In the genomic region with DNA sequence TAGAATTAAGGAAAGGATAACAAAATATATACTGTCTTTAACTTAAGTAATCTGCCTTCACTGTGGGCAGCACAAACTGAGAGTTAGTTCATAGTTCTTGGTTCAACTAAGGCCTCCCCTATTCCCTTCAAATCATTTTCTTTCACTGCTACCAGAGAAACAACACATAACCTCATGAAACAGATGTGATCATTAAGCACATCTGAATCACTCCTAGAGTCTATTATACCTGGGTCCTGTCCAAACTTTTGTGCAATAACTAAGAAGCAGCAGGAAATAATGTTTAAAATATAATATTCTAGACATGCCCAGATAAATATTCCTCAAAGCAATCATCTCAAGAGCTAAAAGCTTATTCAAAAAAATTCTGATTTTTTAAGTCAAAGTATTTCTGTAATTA, we compare ENCODE assay signal across 20 cellular contexts.
DNase-seq lines count a peak whose midpoint lies in the region; ATAC-seq and TF ChIP-seq lines count a peak whose summit lies in the region.
"Had no signal": no experiment of that assay in that cellular context is flagged by ENCODE, and none has a peak within 500 bp of the region (broad histone marks: within the 10 kb centered on the region; RNA-seq: fewer than 3 reads in every experiment).

No MANE protein-coding gene starts in this region.

- no peak for TF ChIP-seq CTCF in mammary epithelial cell (conservative IDR thresholded peaks at IDR 0.05 in 1 of 2, IDR thresholded peaks at IDR 0.05 in 1 of 2; ENCODE audit: extremely low read depth in 1 of 2, insufficient read depth in 1 of 2, low read depth in 1 of 2, low read length in 2 of 2)
- no peak for TF ChIP-seq CTCF in vagina (IDR thresholded peaks at IDR 0.05)

- no peak for DNase-seq in activated naive CD8-positive, alpha-beta T cell treated with anti-CD3 and anti-CD28 coated beads, Interleukin-2, amount 50 U/mL, for 24 hours
- DNase-seq in activated naive CD8-positive, alpha-beta T cell treated with anti-CD3 and anti-CD28 coated beads for 36 hours: no peak
- DNase-seq in mammary epithelial cell (peak; percentile 44), iris pigment epithelial cell (ENCODE audit: low read depth) (peak; percentile 85), vagina (ENCODE audit: extremely low spot score in 2 of 2) (no peak), SKM-1 (lab: John Stamatoyannopoulos, UW; ENCODE audit: unreplicated experiment) (no peak), occipital lobe (lab: John Stamatoyannopoulos, UW) (no peak)
- DNase-seq: activated CD4-positive, alpha-beta memory T cell treated with anti-CD3 and anti-CD28 coated beads, Interleukin-2, amount 10 ng/mL, durations not matched to agents 7 days and 5 days; anterior cingulate cortex; COR-L47; glutamatergic neuron; Karpas-422; NCI-H1694 treated with DMSO at 0.1 percent for 48 hours; NCI-H526; PC-9; stimulated activated CD4-positive, alpha-beta T cell treated with anti-CD3 and anti-CD28 coated beads, Interleukin-15, amount 100 ng/mL, for 24 hours had no signal

- dilution Hi-C loops in mammary epithelial cell (cut with HindIII; ENCODE audit: low sequenced_read_pairs): no loop called here

- no TSS peak for BruUV-seq in mammary epithelial cell (replicated peaks; lab: Mats Ljungman, UMichigan)

- peaks cover 2% of the 10 kb centered on the region for H4K20me1 ChIP-seq in mammary epithelial cell (ENCODE audit: insufficient read depth, low read length)

- intact Hi-C loops in mammary epithelial cell (cut with micrococcal nuclease): no loop called here
- intact Hi-C loops in vagina (cut with DNase I): no loop called here

- H3K4me3 ChIP-seq in mammary epithelial cell (replicated peaks in 1 of 3; ENCODE audit: insufficient read depth in 1 of 3, low read depth in 2 of 3, low read length in 3 of 3) (no peak overlapping the region), vagina (no peak overlapping the region)
- H3K4me3 ChIP-seq: PC-9 had no signal

- H3K9me3 ChIP-seq in mammary epithelial cell (replicated peaks; ENCODE audit: insufficient read depth, low read length) (no peaks in the 10 kb centered on the region), vagina (no peaks in the 10 kb centered on the region)

- H3K27me3 ChIP-seq in mammary epithelial cell (ENCODE audit: insufficient read depth, low read length) (no peaks in the 10 kb centered on the region), vagina (no peaks in the 10 kb centered on the region)

- CTCF ChIA-PET in mammary epithelial cell (lab: Charles Lee; ENCODE audit: low non-redundant PET): no interaction called here

- peaks cover 35% of the 10 kb centered on the region for H3K36me3 Mint-ChIP-seq in activated naive CD8-positive, alpha-beta T cell treated with anti-CD3 and anti-CD28 coated beads, Interleukin-2, amount 50 U/mL, for 24 hours (ENCODE audit: low read depth)
- peaks cover 28% of the 10 kb centered on the region for H3K36me3 Mint-ChIP-seq in activated naive CD8-positive, alpha-beta T cell treated with anti-CD3 and anti-CD28 coated beads for 36 hours

- H2AFZ ChIP-seq in mammary epithelial cell (ENCODE audit: low read depth, low read length): no peak overlapping the region
- H2AFZ ChIP-seq: PC-9 had no signal

- H3K27me3 Mint-ChIP-seq in activated naive CD8-positive, alpha-beta T cell treated with anti-CD3 and anti-CD28 coated beads, Interleukin-2, amount 50 U/mL, for 24 hours: no peaks in the 10 kb centered on the region
- no peaks in the 10 kb centered on the region for H3K27me3 Mint-ChIP-seq in activated naive CD8-positive, alpha-beta T cell treated with anti-CD3 and anti-CD28 coated beads for 36 hours
- H3K27me3 Mint-ChIP-seq: activated CD4-positive, alpha-beta memory T cell treated with anti-CD3 and anti-CD28 coated beads, Interleukin-2, amount 10 ng/mL, durations not matched to agents 7 days and 5 days; progenitor cell of endocrine pancreas had no signal

- peaks cover 17% of the 10 kb centered on the region for H3K36me3 ChIP-seq in mammary epithelial cell (ENCODE audit: insufficient read depth, low read length)
- H3K36me3 ChIP-seq in vagina: peaks cover 0 to 35% of the 10 kb centered on the region in 2 donors

- H3K27ac Mint-ChIP-seq in activated naive CD8-positive, alpha-beta T cell treated with anti-CD3 and anti-CD28 coated beads, Interleukin-2, amount 50 U/mL, for 24 hours: peak overlapping the region; percentile 30
- H3K27ac Mint-ChIP-seq in activated naive CD8-positive, alpha-beta T cell treated with anti-CD3 and anti-CD28 coated beads for 36 hours: no peak overlapping the region
- H3K27ac Mint-ChIP-seq: activated CD4-positive, alpha-beta memory T cell treated with anti-CD3 and anti-CD28 coated beads, Interleukin-2, amount 10 ng/mL, durations not matched to agents 7 days and 5 days; activated T-helper 1 cell treated with anti-CD3 and anti-CD28 coated beads, Interleukin-12 subunit alpha, Interleukin-12 subunit beta, Interleukin-2, Interleukin-4 antibody, amounts not matched to agents 30 ng/mL and 10 ng/mL and 1 ng/mL, durations not matched to agents 14 hours and 24 hours and 36 hours; progenitor cell of endocrine pancreas had no signal

- no peak for ATAC-seq in activated naive CD8-positive, alpha-beta T cell treated with anti-CD3 and anti-CD28 coated beads, Interleukin-2, amount 50 U/mL, for 24 hours
- no peak for ATAC-seq in HG03196 (IDR thresholded peaks at IDR 0.05; ENCODE audit: unreplicated experiment)

- no peak overlapping the region for H3K4me2 ChIP-seq in mammary epithelial cell (ENCODE audit: insufficient read depth, low read depth, low read length)
- H3K4me2 ChIP-seq: PC-9 had no signal

- H3K4me3 Mint-ChIP-seq in activated naive CD8-positive, alpha-beta T cell treated with anti-CD3 and anti-CD28 coated beads, Interleukin-2, amount 50 U/mL, for 24 hours: no peak overlapping the region
- H3K4me3 Mint-ChIP-seq in activated naive CD8-positive, alpha-beta T cell treated with anti-CD3 and anti-CD28 coated beads for 36 hours: no peak overlapping the region
- H3K4me3 Mint-ChIP-seq: activated CD4-positive, alpha-beta memory T cell treated with anti-CD3 and anti-CD28 coated beads, Interleukin-2, amount 10 ng/mL, durations not matched to agents 7 days and 5 days; activated T-helper 1 cell treated with anti-CD3 and anti-CD28 coated beads, Interleukin-12 subunit alpha, Interleukin-12 subunit beta, Interleukin-2, Interleukin-4 antibody, amounts not matched to agents 30 ng/mL and 10 ng/mL and 1 ng/mL, durations not matched to agents 14 hours and 24 hours and 36 hours had no signal

- H3K27ac ChIP-seq in mammary epithelial cell (ENCODE audit: insufficient read depth, low read depth, low read length): no peak overlapping the region
- peak overlapping the region; percentile 4 for H3K27ac ChIP-seq in vagina
- H3K27ac ChIP-seq: 22Rv1, PC-9 had no signal

- TF ChIP-seq POLR2A in vagina (IDR thresholded peaks at IDR 0.05): no peak

- H3K4me1 Mint-ChIP-seq in activated naive CD8-positive, alpha-beta T cell treated with anti-CD3 and anti-CD28 coated beads, Interleukin-2, amount 50 U/mL, for 24 hours: no peaks in the 10 kb centered on the region
- no peaks in the 10 kb centered on the region for H3K4me1 Mint-ChIP-seq in activated naive CD8-positive, alpha-beta T cell treated with anti-CD3 and anti-CD28 coated beads for 36 hours
- H3K4me1 Mint-ChIP-seq: activated CD4-positive, alpha-beta memory T cell treated with anti-CD3 and anti-CD28 coated beads, Interleukin-2, amount 10 ng/mL, durations not matched to agents 7 days and 5 days had no signal

- no peak overlapping the region for H3K9ac ChIP-seq in mammary epithelial cell (ENCODE audit: insufficient read depth, low read length)

- no peaks in the 10 kb centered on the region for H3K9me3 Mint-ChIP-seq in activated naive CD8-positive, alpha-beta T cell treated with anti-CD3 and anti-CD28 coated beads, Interleukin-2, amount 50 U/mL, for 24 hours
- H3K9me3 Mint-ChIP-seq in activated naive CD8-positive, alpha-beta T cell treated with anti-CD3 and anti-CD28 coated beads for 36 hours: no peaks in the 10 kb centered on the region
- H3K9me3 Mint-ChIP-seq: activated CD4-positive, alpha-beta memory T cell treated with anti-CD3 and anti-CD28 coated beads, Interleukin-2, amount 10 ng/mL, durations not matched to agents 7 days and 5 days; activated T-helper 1 cell treated with anti-CD3 and anti-CD28 coated beads, Interleukin-12 subunit alpha, Interleukin-12 subunit beta, Interleukin-2, Interleukin-4 antibody, amounts not matched to agents 30 ng/mL and 10 ng/mL and 1 ng/mL, durations not matched to agents 14 hours and 24 hours and 36 hours had no signal

- H3K4me1 ChIP-seq in mammary epithelial cell (ENCODE audit: insufficient read depth, low read length) (no peaks in the 10 kb centered on the region), vagina (no peaks in the 10 kb centered on the region)

- no peaks in the 10 kb centered on the region for H3K79me2 ChIP-seq in mammary epithelial cell (ENCODE audit: insufficient read depth, low read length)

- in situ Hi-C loops in mammary epithelial cell (cut with MboI; ENCODE audit: low sequenced_read_pairs in 2 of 2): no loop called here

Comparison
In these comparisons a context has a peak if more than half of its experiments do, and no peak if none do; other contexts are left out.
1. DNase-seq: peak in mammary epithelial cell (single experiment) and iris pigment epithelial cell (single experiment); none in activated naive CD8-positive, alpha-beta T cell treated with anti-CD3 and anti-CD28 coated beads, Interleukin-2, amount 50 U/mL, for 24 hours (single experiment), activated naive CD8-positive, alpha-beta T cell treated with anti-CD3 and anti-CD28 coated beads for 36 hours (single experiment), vagina (0 of 2), SKM-1 (single experiment) and occipital lobe (single experiment).